ENCODE assay signal across 9 cellular contexts in genomic region chr1:15799928-15800835, GRCh38. TPM values are rescaled to one million over a fixed set of nuclear protein-coding genes. Genes with fewer than 3 reads are reported as not detected.
DNase-seq lines count a peak whose midpoint lies in the region; ATAC-seq, FAIRE-seq and TF ChIP-seq lines count a peak whose summit lies in the region.
"Had no signal": no experiment of that assay in that cellular context is flagged by ENCODE, and none has a peak within 500 bp of the region (broad histone marks: within the 10 kb centered on the region; RNA-seq: fewer than 3 reads in every experiment).

No MANE protein-coding gene starts in this region.

- POLR2A ChIA-PET in HepG2 (lab: Yijun Ruan, JAX), result interaction anchor here (0.6 to 2.8 kb wide), 11 partner anchors 26 to 214 kb away, joined by 3 to 14 read pairs (median 4); partner anchors contain the start of genes SPEN and SRARP

- peak overlapping the region; percentile 62 to 84 (median 82) for H3K27ac ChIP-seq in body of pancreas
- H3K27ac ChIP-seq in HepG2 (ENCODE audit: extremely low read length, insufficient read depth, low read length), result peak overlapping the region; percentile 83

- WGBS in body of pancreas, 2 donors, result 19 to 27% methylated on average over 15 to 22 of the region's 22 CpGs
- under 1% methylated on average over 13 of the region's 22 CpGs for WGBS in HepG2 (ENCODE audit: low lambda C conversion rate)

- no peak overlapping the region for H2AFZ ChIP-seq in HepG2 (ENCODE audit: low read length)

- peak overlapping the region; percentile 98 for H3K4me2 ChIP-seq in HepG2 (ENCODE audit: low read depth, low read length)

- TF ChIP-seq CTCF in body of pancreas (IDR thresholded peaks at IDR 0.05) (no peak), HepG2 (CRISPR knock-in tag; IDR thresholded peaks at IDR 0.05) (peak; percentile 38), GM10266 (IDR thresholded peaks at IDR 0.05; ENCODE audit: control insufficient read depth, insufficient read depth, low read depth, missing control alignments) (no peak)

- no peaks in the 10 kb centered on the region for H4K20me1 ChIP-seq in HepG2 (ENCODE audit: insufficient read depth, low read length)

- TF ChIP-seq POLR2A in body of pancreas (IDR thresholded peaks at IDR 0.05), result peak in 1 of 3 donors; percentile 21
- peak; percentile 54 to 86 for TF ChIP-seq POLR2A in HepG2 (IDR thresholded peaks at IDR 0.05; ENCODE audit: insufficient read depth in 1 of 2, low read depth in 2 of 2, low read length in 2 of 2)

- peak; percentile 91 for FAIRE-seq in HepG2 (lab: Jason Lieb, UNC)

- H3K79me2 ChIP-seq in HepG2 (ENCODE audit: insufficient read depth, low read length), result peaks cover 14% of the 10 kb centered on the region

- TF ChIP-seq RAD21 in HepG2 (CRISPR knock-in tag; IDR thresholded peaks at IDR 0.05), result no peak

- ATAC-seq in body of pancreas (peak; percentile 73), HepG2 (peak; percentile 83), HG02938 (IDR thresholded peaks at IDR 0.05; ENCODE audit: unreplicated experiment) (no peak)

- TF ChIP-seq EP300 in HepG2 (IDR thresholded peaks at IDR 0.05; ENCODE audit: low read depth in 2 of 2, low read length in 2 of 2) (peak; percentile 71 to 78; a peak in 3 of 4 replicates), HepG2 (CRISPR knock-in tag; IDR thresholded peaks at IDR 0.05; ENCODE audit: borderline replicate concordance) (peak; percentile 76)

- H3K9me3 ChIP-seq in body of pancreas (no peaks in the 10 kb centered on the region), HepG2 (ENCODE audit: low read length) (no peaks in the 10 kb centered on the region)

- H3K4me3 ChIP-seq in body of pancreas, result no peak overlapping the region
- peak overlapping the region; percentile 58 to 73 (median 66) for H3K4me3 ChIP-seq in HepG2 (replicated peaks in 1 of 3; ENCODE audit: insufficient read depth in 1 of 3, low read depth in 2 of 3, low read length in 3 of 3)

- intact Hi-C loops in body of pancreas (cut with DNase I) (no loop called here), HepG2 (cut with micrococcal nuclease; ENCODE audit: unreplicated experiment) (loop anchor here (5.0 kb wide), 2 partner anchors 47 to 122 kb away; partner anchors contain the start of gene SPEN)

- TSS peak; percentile 65 for BruUV-seq in HepG2 (replicated peaks; lab: Mats Ljungman, UMichigan)

- DNase-seq in SIG-M5 treated with dmso at 0.1 percent for 504 hours (lab: John Stamatoyannopoulos, UW; ENCODE audit: unreplicated experiment) (peak; percentile 59), SIG-M5 (lab: John Stamatoyannopoulos, UW) (no peak), body of pancreas (peak; percentile 81 to 90 (median 88)), HepG2 (ENCODE audit: low spot score) (peak; percentile 98), GM10266 (ENCODE audit: extremely low spot score) (no peak), DMS114 treated with DMSO at 0.1 percent for 48 hours (lab: John Stamatoyannopoulos, UW; ENCODE audit: unreplicated experiment) (no peak), NCI-H2029 treated with DMSO at 0.1 percent for 48 hours (lab: John Stamatoyannopoulos, UW) (no peak)

- H3K27me3 ChIP-seq in body of pancreas (no peaks in the 10 kb centered on the region), HepG2 (ENCODE audit: control insufficient read depth in 1 of 2, insufficient read depth in 2 of 2, low read length in 2 of 2) (no peaks in the 10 kb centered on the region)

- no peaks in the 10 kb centered on the region for H3K36me3 ChIP-seq in body of pancreas (replicated peaks in 1 of 2; ENCODE audit: insufficient read depth in 1 of 2, low read depth in 2 of 2)
- no peaks in the 10 kb centered on the region for H3K36me3 ChIP-seq in HepG2 (replicated peaks in 1 of 2; ENCODE audit: control insufficient read depth in 1 of 2, insufficient read depth in 2 of 2, low read length in 2 of 2)

- H3K9ac ChIP-seq in HepG2 (ENCODE audit: insufficient read depth, low read depth, low read length), result peak overlapping the region; percentile 70

- in situ Hi-C loops in HepG2 (cut with HindIII; ENCODE audit: extremely low pct_ligation_motif_present, low pct_unique_long_range_greater_than_20kb), result no loop called here

- H3K4me1 ChIP-seq in body of pancreas (peaks cover 56% of the 10 kb centered on the region), HepG2 (ENCODE audit: insufficient read depth, low read length) (peaks cover 91% of the 10 kb centered on the region)

- CTCF ChIA-PET in HepG2 (lab: Yijun Ruan, JAX; ENCODE audit: low intra/inter-chr PET ratio, low total read pairs), result no interaction called here

RNA-seq across cellular contexts. Expression of gene UQCRHL, which starts 7.3 kb away (rescaled TPM):
- total RNA-seq in body of pancreas, result 1 to 10 TPM in 1 of 2 donors, under 1 TPM in 1; 0.66 to 1.0 TPM
- 2.3 and 4.0 TPM in 2 replicates for total RNA-seq in HepG2 (2016; rRNA removed; fragmentation: Illumina TruSeq; extraction: Trizol)
- total RNA-seq in HepG2 (2016; cell fraction: cytosol; rRNA removed; fragmentation: Illumina TruSeq; extraction: Trizol; ENCODE audit: low read depth), result 1.3 and 1.6 TPM in 2 replicates
- total RNA-seq in HepG2 (2016; cell fraction: insoluble cytoplasmic fraction; rRNA removed; fragmentation: Illumina TruSeq; extraction: Trizol), result 2.3 and 4.1 TPM in 2 replicates
- total RNA-seq in HepG2 (2016; cell fraction: membrane; rRNA removed; fragmentation: Illumina TruSeq; extraction: Trizol), result 3.6 and 3.8 TPM in 2 replicates
- 0.72 and 0.87 TPM in 2 replicates for total RNA-seq in HepG2 (2016; cell fraction: nucleus; rRNA removed; fragmentation: Illumina TruSeq; extraction: Trizol)
- polyA plus RNA-seq in HepG2 (2011; rRNA removed), result 1.4 and 1.8 TPM in 2 replicates
- 1.3 and 2.6 TPM in 2 replicates for polyA plus RNA-seq in HepG2 (2011; cell fraction: cytosol; rRNA removed)
- polyA plus RNA-seq in HepG2 (2011; cell fraction: nucleus; rRNA removed), result 0.59 and 1.3 TPM in 2 replicates
- 4.4 and 15.0 TPM in 2 replicates for polyA plus RNA-seq in HepG2 (2012)
- 3.5 and 3.9 TPM in 2 replicates for polyA plus RNA-seq in HepG2 (2016; cell fraction: cytosol; fragmentation: Illumina TruSeq; extraction: Trizol; ENCODE audit: low read depth)
- polyA plus RNA-seq in HepG2 (2016; cell fraction: insoluble cytoplasmic fraction; fragmentation: Illumina TruSeq; extraction: Trizol; ENCODE audit: low read depth), result 6.0 and 6.8 TPM in 2 replicates
- 4.5 and 5.2 TPM in 2 replicates for polyA plus RNA-seq in HepG2 (2016; cell fraction: membrane; fragmentation: Illumina TruSeq; extraction: Trizol; ENCODE audit: low read depth)
- 1.8 and 2.2 TPM in 2 replicates for polyA plus RNA-seq in HepG2 (2016; cell fraction: nucleus; fragmentation: Illumina TruSeq; extraction: Trizol; ENCODE audit: insufficient read depth, low read depth)
- polyA minus RNA-seq in HepG2 (2011; rRNA and poly(A)+ RNA removed; ENCODE audit: low replicate concordance), result 1.2 TPM in 1 of 2 replicates, not detected in the other
- polyA minus RNA-seq in HepG2 (2011; cell fraction: cytosol; rRNA and poly(A)+ RNA removed), result 2.5 and 2.8 TPM in 2 replicates
- 0.64 and 0.87 TPM in 2 replicates for polyA minus RNA-seq in HepG2 (2011; cell fraction: nucleus; rRNA and poly(A)+ RNA removed)

RNA-seq across cellular contexts. Expression of gene FBLIM1, which starts 41.6 kb away (rescaled TPM):
- total RNA-seq in body of pancreas (10 to 100 TPM; 42.5 to 46.2 TPM), HepG2 (2016; rRNA removed; fragmentation: Illumina TruSeq; extraction: Trizol) (9.2 and 10.6 TPM in 2 replicates)
- total RNA-seq in HepG2 (2016; cell fraction: cytosol; rRNA removed; fragmentation: Illumina TruSeq; extraction: Trizol; ENCODE audit: low read depth), result 2.3 and 2.6 TPM in 2 replicates
- 9.3 and 10.5 TPM in 2 replicates for total RNA-seq in HepG2 (2016; cell fraction: insoluble cytoplasmic fraction; rRNA removed; fragmentation: Illumina TruSeq; extraction: Trizol)
- total RNA-seq in HepG2 (2016; cell fraction: membrane; rRNA removed; fragmentation: Illumina TruSeq; extraction: Trizol), result 7.4 and 8.7 TPM in 2 replicates
- 4.4 and 5.9 TPM in 2 replicates for total RNA-seq in HepG2 (2016; cell fraction: nucleus; rRNA removed; fragmentation: Illumina TruSeq; extraction: Trizol)
- polyA plus RNA-seq in HepG2 (2011; rRNA removed), result 23.0 and 24.6 TPM in 2 replicates
- polyA plus RNA-seq in HepG2 (2011; cell fraction: cytosol; rRNA removed), result 15.7 and 22.9 TPM in 2 replicates
- 22.7 and 27.5 TPM in 2 replicates for polyA plus RNA-seq in HepG2 (2011; cell fraction: nucleus; rRNA removed)
- 2.8 and 7.8 TPM in 2 replicates for polyA plus RNA-seq in HepG2 (2012)
- 2.9 and 3.0 TPM in 2 replicates for polyA plus RNA-seq in HepG2 (2016; cell fraction: cytosol; fragmentation: Illumina TruSeq; extraction: Trizol; ENCODE audit: low read depth)
- 10.8 and 11.3 TPM in 2 replicates for polyA plus RNA-seq in HepG2 (2016; cell fraction: insoluble cytoplasmic fraction; fragmentation: Illumina TruSeq; extraction: Trizol; ENCODE audit: low read depth)
- 6.2 and 6.7 TPM in 2 replicates for polyA plus RNA-seq in HepG2 (2016; cell fraction: membrane; fragmentation: Illumina TruSeq; extraction: Trizol; ENCODE audit: low read depth)
- polyA plus RNA-seq in HepG2 (2016; cell fraction: nucleus; fragmentation: Illumina TruSeq; extraction: Trizol; ENCODE audit: insufficient read depth, low read depth), result 17.7 and 20.4 TPM in 2 replicates
- 2.2 and 24.8 TPM in 2 replicates for polyA minus RNA-seq in HepG2 (2011; rRNA and poly(A)+ RNA removed; ENCODE audit: low replicate concordance)
- polyA minus RNA-seq in HepG2 (2011; cell fraction: cytosol; rRNA and poly(A)+ RNA removed), result 12.1 and 12.4 TPM in 2 replicates
- polyA minus RNA-seq in HepG2 (2011; cell fraction: nucleus; rRNA and poly(A)+ RNA removed), result 8.8 and 10.0 TPM in 2 replicates
- total RNA-seq: natural killer cell treated with Interleukin-12 subunit alpha and Interleukin-12 subunit beta and Interleukin-15 and Interleukin-18, amount 100 ng/mL, for 72 hours had no signal

RNA-seq across cellular contexts. Expression of gene SPEN, which starts 47.3 kb away (rescaled TPM):
- total RNA-seq in body of pancreas (10 to 100 TPM; 27.8 to 38.9 TPM), HepG2 (2016; rRNA removed; fragmentation: Illumina TruSeq; extraction: Trizol) (14.0 and 25.1 TPM in 2 replicates)
- total RNA-seq in HepG2 (2016; cell fraction: cytosol; rRNA removed; fragmentation: Illumina TruSeq; extraction: Trizol; ENCODE audit: low read depth), result 7.7 and 8.8 TPM in 2 replicates
- total RNA-seq in HepG2 (2016; cell fraction: insoluble cytoplasmic fraction; rRNA removed; fragmentation: Illumina TruSeq; extraction: Trizol), result 10.1 and 21.7 TPM in 2 replicates
- 9.3 and 12.9 TPM in 2 replicates for total RNA-seq in HepG2 (2016; cell fraction: membrane; rRNA removed; fragmentation: Illumina TruSeq; extraction: Trizol)
- 49.3 and 56.0 TPM in 2 replicates for total RNA-seq in HepG2 (2016; cell fraction: nucleus; rRNA removed; fragmentation: Illumina TruSeq; extraction: Trizol)
- polyA plus RNA-seq in HepG2 (2011; rRNA removed), result 4.8 and 5.0 TPM in 2 replicates
- 2.8 and 3.3 TPM in 2 replicates for polyA plus RNA-seq in HepG2 (2011; cell fraction: cytosol; rRNA removed)
- polyA plus RNA-seq in HepG2 (2011; cell fraction: nucleus; rRNA removed), result 18.8 and 20.8 TPM in 2 replicates
- 21.6 and 23.5 TPM in 2 replicates for polyA plus RNA-seq in HepG2 (2012)
- 0.96 and 1.2 TPM in 2 replicates for polyA plus RNA-seq in HepG2 (2016; cell fraction: cytosol; fragmentation: Illumina TruSeq; extraction: Trizol; ENCODE audit: low read depth)
- polyA plus RNA-seq in HepG2 (2016; cell fraction: insoluble cytoplasmic fraction; fragmentation: Illumina TruSeq; extraction: Trizol; ENCODE audit: low read depth), result 8.1 and 13.9 TPM in 2 replicates
- polyA plus RNA-seq in HepG2 (2016; cell fraction: membrane; fragmentation: Illumina TruSeq; extraction: Trizol; ENCODE audit: low read depth), result 2.4 and 4.4 TPM in 2 replicates
- polyA plus RNA-seq in HepG2 (2016; cell fraction: nucleus; fragmentation: Illumina TruSeq; extraction: Trizol; ENCODE audit: insufficient read depth, low read depth), result 82.7 and 94.7 TPM in 2 replicates
- polyA minus RNA-seq in HepG2 (2011; rRNA and poly(A)+ RNA removed; ENCODE audit: low replicate concordance), result 26.2 and 39.1 TPM in 2 replicates
- polyA minus RNA-seq in HepG2 (2011; cell fraction: cytosol; rRNA and poly(A)+ RNA removed), result 16.2 and 25.1 TPM in 2 replicates
- 33.1 and 35.3 TPM in 2 replicates for polyA minus RNA-seq in HepG2 (2011; cell fraction: nucleus; rRNA and poly(A)+ RNA removed)

RNA-seq across cellular contexts. Expression of gene TMEM82, which starts 57.9 kb away (rescaled TPM):
- total RNA-seq in body of pancreas (not detected), HepG2 (2016; rRNA removed; fragmentation: Illumina TruSeq; extraction: Trizol) (0.29 and 0.97 TPM in 2 replicates)
- total RNA-seq in HepG2 (2016; cell fraction: cytosol; rRNA removed; fragmentation: Illumina TruSeq; extraction: Trizol; ENCODE audit: low read depth), result 0.71 and 0.79 TPM in 2 replicates
- total RNA-seq in HepG2 (2016; cell fraction: insoluble cytoplasmic fraction; rRNA removed; fragmentation: Illumina TruSeq; extraction: Trizol), result 0.43 and 0.58 TPM in 2 replicates
- total RNA-seq in HepG2 (2016; cell fraction: membrane; rRNA removed; fragmentation: Illumina TruSeq; extraction: Trizol), result 0.43 and 0.45 TPM in 2 replicates
- total RNA-seq in HepG2 (2016; cell fraction: nucleus; rRNA removed; fragmentation: Illumina TruSeq; extraction: Trizol), result 0.41 and 0.75 TPM in 2 replicates
- polyA plus RNA-seq in HepG2 (2011; rRNA removed), result 0.24 and 0.40 TPM in 2 replicates
- polyA plus RNA-seq in HepG2 (2011; cell fraction: cytosol; rRNA removed), result 0.28 and 0.51 TPM in 2 replicates
- 0.58 and 0.85 TPM in 2 replicates for polyA plus RNA-seq in HepG2 (2011; cell fraction: nucleus; rRNA removed)
- polyA plus RNA-seq in HepG2 (2012), result 0.32 and 0.44 TPM in 2 replicates
- polyA plus RNA-seq in HepG2 (2016; cell fraction: cytosol; fragmentation: Illumina TruSeq; extraction: Trizol; ENCODE audit: low read depth), result 0.60 and 0.79 TPM in 2 replicates
- 0.37 and 0.50 TPM in 2 replicates for polyA plus RNA-seq in HepG2 (2016; cell fraction: insoluble cytoplasmic fraction; fragmentation: Illumina TruSeq; extraction: Trizol; ENCODE audit: low read depth)
- 0.64 and 0.87 TPM in 2 replicates for polyA plus RNA-seq in HepG2 (2016; cell fraction: membrane; fragmentation: Illumina TruSeq; extraction: Trizol; ENCODE audit: low read depth)
- 1.1 and 1.5 TPM in 2 replicates for polyA plus RNA-seq in HepG2 (2016; cell fraction: nucleus; fragmentation: Illumina TruSeq; extraction: Trizol; ENCODE audit: insufficient read depth, low read depth)
- 0.92 TPM in 1 of 2 replicates, not detected in the other for polyA minus RNA-seq in HepG2 (2011; rRNA and poly(A)+ RNA removed; ENCODE audit: low replicate concordance)
- polyA minus RNA-seq in HepG2 (2011; cell fraction: cytosol; rRNA and poly(A)+ RNA removed), result 0.44 and 0.59 TPM in 2 replicates
- polyA minus RNA-seq in HepG2 (2011; cell fraction: nucleus; rRNA and poly(A)+ RNA removed), result 0.62 TPM in 1 of 2 replicates, not detected in the other
- total RNA-seq: natural killer cell treated with Interleukin-12 subunit alpha and Interleukin-12 subunit beta and Interleukin-15 and Interleukin-18, amount 100 ng/mL, for 72 hours had no signal

Comparison
In these comparisons a context has a peak if more than half of its experiments do, and no peak if none do; other contexts are left out.
1. DNase-seq: peak in SIG-M5 treated with dmso at 0.1 percent for 504 hours (single experiment), body of pancreas (4 of 4) and HepG2 (single experiment); none in SIG-M5 (single experiment), GM10266 (single experiment), DMS114 treated with DMSO at 0.1 percent for 48 hours (single experiment) and NCI-H2029 treated with DMSO at 0.1 percent for 48 hours (single experiment).
2. H3K4me3 ChIP-seq: peak in HepG2 (3 of 3); none in body of pancreas (0 of 2).